ENCODE assay signal across 27 cellular contexts in the genomic region with DNA sequence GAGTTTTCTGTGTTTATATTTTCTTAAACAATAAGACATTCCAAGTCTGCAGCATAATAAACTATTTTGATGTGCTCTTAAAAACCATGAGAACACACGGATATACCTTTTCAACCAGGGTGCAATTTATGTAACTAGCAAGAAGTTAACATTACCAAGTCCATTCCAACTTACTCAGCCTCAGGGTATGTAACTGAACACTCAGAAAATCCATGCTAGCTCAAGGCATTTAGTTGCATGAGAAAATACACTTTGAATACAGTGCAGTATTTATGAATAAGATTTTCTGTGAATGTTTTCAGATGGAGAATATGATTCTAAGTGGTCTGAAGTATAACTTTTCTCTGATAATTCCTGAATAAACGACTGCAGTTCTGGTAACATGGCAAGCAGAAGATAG.
"Had no signal": no experiment of that assay in that cellular context is flagged by ENCODE, and none has a peak within 500 bp of the region (broad histone marks: within the 10 kb centered on the region; RNA-seq: fewer than 3 reads in every experiment).

No MANE protein-coding gene starts in this region.

- H3K36me3 Mint-ChIP-seq: activated naive CD4-positive, alpha-beta T cell treated with anti-CD3 and anti-CD28 coated beads, Interleukin-2, amount 50 U/mL, for 72 hours; WTC11 had no signal

- H3K27ac Mint-ChIP-seq: activated CD4-positive, alpha-beta memory T cell treated with anti-CD3 and anti-CD28 coated beads, Interleukin-2, amount 10 ng/mL, durations not matched to agents 7 days and 5 days; activated CD4-positive, alpha-beta T cell treated with anti-CD3 and anti-CD28 coated beads, Interleukin-2, amount 10 ng/mL, durations not matched to agents 7 days and 5 days; activated naive CD4-positive, alpha-beta T cell treated with anti-CD3 and anti-CD28 coated beads, Interleukin-2, amount 10 ng/mL, durations not matched to agents 7 days and 5 days; activated naive CD4-positive, alpha-beta T cell treated with anti-CD3 and anti-CD28 coated beads, Interleukin-2, amount 50 U/mL, for 72 hours; activated naive CD8-positive, alpha-beta T cell treated with anti-CD3 and anti-CD28 coated beads, Interleukin-2, amount 10 ng/mL, durations not matched to agents 7 days and 5 days; activated T-cell treated with anti-CD3 and anti-CD28 coated beads, Interleukin-2, amount 50 U/mL, for 24 hours; activated T-cell treated with anti-CD3 and anti-CD28 coated beads, Interleukin-2, amount 50 U/mL, for 72 hours; effector memory CD8-positive, alpha-beta T cell; WTC11 had no signal

- H3K4me1 Mint-ChIP-seq: WTC11 had no signal

- DNase-seq: activated CD4-positive, alpha-beta memory T cell treated with anti-CD3 and anti-CD28 coated beads, Interleukin-2, amount 10 ng/mL, durations not matched to agents 7 days and 5 days; activated CD4-positive, alpha-beta T cell treated with anti-CD3 and anti-CD28 coated beads for 1 hour; activated CD4-positive, alpha-beta T cell treated with anti-CD3 and anti-CD28 coated beads for 4 hours; activated CD4-positive, alpha-beta T cell treated with anti-CD3 and anti-CD28 coated beads, Interleukin-2, amount 10 ng/mL, durations not matched to agents 7 days and 5 days; activated CD4-positive, alpha-beta T cell treated with anti-CD3 and anti-CD28 coated beads, Interleukin-2, amount 50 U/mL, for 4 hours; activated CD8-positive, alpha-beta memory T cell treated with anti-CD3 and anti-CD28 coated beads, Interleukin-2, amount 50 U/mL, for 48 hours; activated gamma-delta T cell; activated naive CD4-positive, alpha-beta T cell; activated naive CD4-positive, alpha-beta T cell treated with anti-CD3 and anti-CD28 coated beads, Interleukin-2, amount 10 ng/mL, durations not matched to agents 7 days and 5 days; activated naive CD8-positive, alpha-beta T cell treated with anti-CD3 and anti-CD28 coated beads, Interleukin-2, amount 10 ng/mL, durations not matched to agents 7 days and 5 days; activated T-cell treated with anti-CD3 and anti-CD28 coated beads for 4 hours; activated T-cell treated with anti-CD3 and anti-CD28 coated beads, Interleukin-2, amount 50 U/mL, for 24 hours; activated T-cell treated with anti-CD3 and anti-CD28 coated beads, Interleukin-2, amount 50 U/mL, for 72 hours; amniotic stem cell; anterior cingulate cortex; caudate nucleus; cortex of kidney; dermis blood vessel endothelial cell; effector CD4-positive, alpha-beta T cell; effector memory CD8-positive, alpha-beta T cell; erythroblast; esophagus squamous epithelium; foreskin fibroblast; head of caudate nucleus; T-helper 2 cell had no signal

- H3K9me3 Mint-ChIP-seq: activated CD4-positive, alpha-beta memory T cell treated with anti-CD3 and anti-CD28 coated beads, Interleukin-2, amount 10 ng/mL, durations not matched to agents 7 days and 5 days; activated naive CD4-positive, alpha-beta T cell treated with anti-CD3 and anti-CD28 coated beads, Interleukin-2, amount 50 U/mL, for 72 hours; activated naive CD8-positive, alpha-beta T cell treated with anti-CD3 and anti-CD28 coated beads, Interleukin-2, amount 10 ng/mL, durations not matched to agents 7 days and 5 days; activated T-cell treated with anti-CD3 and anti-CD28 coated beads, Interleukin-2, amount 50 U/mL, for 24 hours; activated T-cell treated with anti-CD3 and anti-CD28 coated beads, Interleukin-2, amount 50 U/mL, for 72 hours; effector memory CD8-positive, alpha-beta T cell; WTC11 had no signal

- H3K4me3 Mint-ChIP-seq: activated CD4-positive, alpha-beta memory T cell treated with anti-CD3 and anti-CD28 coated beads, Interleukin-2, amount 10 ng/mL, durations not matched to agents 7 days and 5 days; activated CD4-positive, alpha-beta T cell treated with anti-CD3 and anti-CD28 coated beads, Interleukin-2, amount 10 ng/mL, durations not matched to agents 7 days and 5 days; activated naive CD4-positive, alpha-beta T cell treated with anti-CD3 and anti-CD28 coated beads, Interleukin-2, amount 10 ng/mL, durations not matched to agents 7 days and 5 days; activated naive CD8-positive, alpha-beta T cell treated with anti-CD3 and anti-CD28 coated beads, Interleukin-2, amount 10 ng/mL, durations not matched to agents 7 days and 5 days; activated T-cell treated with anti-CD3 and anti-CD28 coated beads, Interleukin-2, amount 50 U/mL, for 24 hours; activated T-cell treated with anti-CD3 and anti-CD28 coated beads, Interleukin-2, amount 50 U/mL, for 72 hours; effector memory CD8-positive, alpha-beta T cell; WTC11 had no signal

- ATAC-seq: activated naive CD4-positive, alpha-beta T cell treated with anti-CD3 and anti-CD28 coated beads, Interleukin-2, amount 50 U/mL, for 72 hours; activated T-cell treated with anti-CD3 and anti-CD28 coated beads, Interleukin-2, amount 50 U/mL, for 72 hours; effector memory CD8-positive, alpha-beta T cell; WTC11 had no signal

- H3K27me3 Mint-ChIP-seq: activated CD4-positive, alpha-beta memory T cell treated with anti-CD3 and anti-CD28 coated beads, Interleukin-2, amount 10 ng/mL, durations not matched to agents 7 days and 5 days; activated CD4-positive, alpha-beta T cell treated with anti-CD3 and anti-CD28 coated beads, Interleukin-2, amount 10 ng/mL, durations not matched to agents 7 days and 5 days; activated naive CD4-positive, alpha-beta T cell treated with anti-CD3 and anti-CD28 coated beads, Interleukin-2, amount 10 ng/mL, durations not matched to agents 7 days and 5 days; activated naive CD8-positive, alpha-beta T cell treated with anti-CD3 and anti-CD28 coated beads, Interleukin-2, amount 10 ng/mL, durations not matched to agents 7 days and 5 days; activated T-cell treated with anti-CD3 and anti-CD28 coated beads, Interleukin-2, amount 50 U/mL, for 24 hours; effector memory CD8-positive, alpha-beta T cell had no signal
